1 cellular context compared by ENCODE assay signal in the genomic region with DNA sequence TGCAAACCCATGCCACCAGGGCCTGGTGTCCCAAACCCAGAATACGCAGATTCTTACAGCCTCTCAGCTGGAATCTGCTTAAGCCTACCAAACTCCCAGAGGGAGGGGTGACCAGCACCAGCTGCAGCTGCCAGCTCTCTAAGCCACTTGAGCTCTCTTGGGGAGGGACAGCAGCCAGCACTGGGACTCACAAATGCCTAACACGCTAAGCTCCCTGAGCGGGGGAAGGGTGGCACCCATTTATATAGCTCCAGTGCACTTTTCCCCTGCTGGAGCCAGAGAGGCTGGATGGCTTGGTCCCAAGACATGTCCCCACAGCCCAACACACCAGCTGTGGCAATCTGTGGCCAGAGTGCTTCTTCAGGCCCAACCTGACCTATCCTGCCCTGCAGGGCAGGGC.
TF ChIP-seq lines count a peak whose summit lies in the region.

No MANE protein-coding gene starts in this region.

TF ChIP-seq in GM23338, 12 proteins besides CTCF, POLR2A, EP300 and RAD21 (continued from another document):
- TF ChIP-seq ZNF331 (CRISPR knock-in tag; IDR thresholded peaks at IDR 0.05; ENCODE audit: low read depth) (no peak), POLR2AphosphoS5 (IDR thresholded peaks at IDR 0.05; ENCODE audit: low read depth) (no peak), EZH2phosphoT487 (IDR thresholded peaks at IDR 0.05; ENCODE audit: unreplicated experiment) (no peak), ZNF114 (CRISPR knock-in tag; IDR thresholded peaks at IDR 0.05) (no peak)
- TF ChIP-seq, protein P1, sequence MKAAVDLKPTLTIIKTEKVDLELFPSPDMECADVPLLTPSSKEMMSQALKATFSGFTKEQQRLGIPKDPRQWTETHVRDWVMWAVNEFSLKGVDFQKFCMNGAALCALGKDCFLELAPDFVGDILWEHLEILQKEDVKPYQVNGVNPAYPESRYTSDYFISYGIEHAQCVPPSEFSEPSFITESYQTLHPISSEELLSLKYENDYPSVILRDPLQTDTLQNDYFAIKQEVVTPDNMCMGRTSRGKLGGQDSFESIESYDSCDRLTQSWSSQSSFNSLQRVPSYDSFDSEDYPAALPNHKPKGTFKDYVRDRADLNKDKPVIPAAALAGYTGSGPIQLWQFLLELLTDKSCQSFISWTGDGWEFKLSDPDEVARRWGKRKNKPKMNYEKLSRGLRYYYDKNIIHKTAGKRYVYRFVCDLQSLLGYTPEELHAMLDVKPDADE (IDR thresholded peaks at IDR 0.05): no peak
TF ChIP-seq in GM23338: peak in this region for 0.
